Comparison of ENCODE assay signal across 16 cellular contexts in the genomic region with DNA sequence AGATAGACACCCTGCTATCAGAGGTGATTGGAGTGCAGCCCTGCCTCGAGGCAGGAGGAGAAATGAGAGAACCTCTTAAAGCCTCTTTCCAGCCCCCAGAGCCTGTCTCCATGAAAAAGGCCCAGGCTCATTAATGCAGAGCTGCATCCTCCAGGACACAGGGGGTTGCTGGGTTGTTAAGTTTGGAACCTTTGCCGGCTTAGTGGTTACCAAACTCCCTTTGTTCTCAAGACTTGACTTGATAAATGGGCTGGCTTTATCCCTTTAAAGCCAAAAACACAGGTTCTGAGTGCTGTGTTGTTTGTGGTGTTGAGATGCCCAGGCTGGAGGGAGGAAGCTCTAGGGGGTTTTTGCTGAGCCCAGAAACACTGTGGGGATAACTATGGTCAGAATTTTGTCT.
DNase-seq lines count a peak whose midpoint lies in the region; ATAC-seq and TF ChIP-seq lines count a peak whose summit lies in the region.
"Had no signal": no experiment of that assay in that cellular context is flagged by ENCODE, and none has a peak within 500 bp of the region (broad histone marks: within the 10 kb centered on the region; RNA-seq: fewer than 3 reads in every experiment).

No MANE protein-coding gene starts in this region.

- H4K20me1 ChIP-seq in hepatocyte (ENCODE audit: insufficient read depth, poor library complexity, severe bottlenecking): no peaks in the 10 kb centered on the region

- H3K4me1 ChIP-seq in right atrium auricular region: peaks cover 0 to 51% of the 10 kb centered on the region in 2 donors
- H3K4me1 ChIP-seq in vagina: peaks cover 52% of the 10 kb centered on the region
- peaks cover 25% of the 10 kb centered on the region for H3K4me1 ChIP-seq in hepatocyte (ENCODE audit: insufficient read depth)

- H3K9me3 ChIP-seq in right atrium auricular region (no peaks in the 10 kb centered on the region), vagina (no peaks in the 10 kb centered on the region), hepatocyte (ENCODE audit: low read depth) (no peaks in the 10 kb centered on the region)
- H3K9me3 ChIP-seq: BE2C had no signal

- H3K4me3 Mint-ChIP-seq in activated T-helper 17 cell treated with anti-CD3 and anti-CD28 coated beads, Interleukin-2, amount 50 U/mL, for 72 hours: peak overlapping the region; percentile 88
- H3K4me3 Mint-ChIP-seq in memory B cell: no peak overlapping the region
- H3K4me3 Mint-ChIP-seq: H9 had no signal

- H3K27me3 ChIP-seq in right atrium auricular region: no peaks in the 10 kb centered on the region
- H3K27me3 ChIP-seq in vagina: no peaks in the 10 kb centered on the region
- no peaks in the 10 kb centered on the region for H3K27me3 ChIP-seq in hepatocyte
- H3K27me3 ChIP-seq: BE2C had no signal

- DNase-seq in right atrium auricular region (ENCODE audit: low spot score): no peak
- no peak for DNase-seq in Right ventricle myocardium superior
- no peak for DNase-seq in memory B cell (ENCODE audit: low spot score in 2 of 2)
- DNase-seq in vagina (ENCODE audit: extremely low spot score in 2 of 2): no peak
- DNase-seq in GF-D8 (lab: John Stamatoyannopoulos, UW): no peak
- no peak for DNase-seq in NCI-H446 (lab: John Stamatoyannopoulos, UW)
- DNase-seq in hepatocyte (ENCODE audit: low spot score): no peak
- DNase-seq: BE2C; H9; mammary epithelial cell; NCI-H1105; NCI-H510A treated with DMSO at 0.1 percent for 48 hours; RPMI8226; stimulated activated CD4-positive, alpha-beta T cell treated with anti-CD3 and anti-CD28 coated beads, Interleukin-1b, Interleukin-23, amount 100 ng/mL, for 48 hours had no signal

- H3K9me3 Mint-ChIP-seq in activated T-helper 17 cell treated with anti-CD3 and anti-CD28 coated beads, Interleukin-2, amount 50 U/mL, for 72 hours: no peaks in the 10 kb centered on the region
- H3K9me3 Mint-ChIP-seq in memory B cell: no peaks in the 10 kb centered on the region
- H3K9me3 Mint-ChIP-seq: H9 had no signal

- no peak for TF ChIP-seq CTCF in right atrium auricular region (IDR thresholded peaks at IDR 0.05)
- no peak for TF ChIP-seq CTCF in vagina (IDR thresholded peaks at IDR 0.05)
- TF ChIP-seq CTCF in hepatocyte (IDR thresholded peaks at IDR 0.05; ENCODE audit: poor library complexity): no peak

- H3K27ac ChIP-seq in right atrium auricular region: peak overlapping the region; percentile 13 to 46
- peak overlapping the region; percentile 21 for H3K27ac ChIP-seq in vagina
- no peak overlapping the region for H3K27ac ChIP-seq in hepatocyte

- H3K79me2 ChIP-seq in hepatocyte: no peaks in the 10 kb centered on the region

- no peaks in the 10 kb centered on the region for H3K9me2 ChIP-seq in hepatocyte (replicated peaks; ENCODE audit: insufficient read depth)

- ATAC-seq in Right ventricle myocardium superior (ENCODE audit: poor library complexity) (no peak), memory B cell (ENCODE audit: low read depth) (no peak)
- ATAC-seq in activated T-helper 17 cell treated with anti-CD3 and anti-CD28 coated beads, Interleukin-2, amount 50 U/mL, for 72 hours (replicated peaks): no peak

- H3K36me3 ChIP-seq in right atrium auricular region: no peaks in the 10 kb centered on the region
- no peaks in the 10 kb centered on the region for H3K36me3 ChIP-seq in vagina
- no peaks in the 10 kb centered on the region for H3K36me3 ChIP-seq in hepatocyte (replicated peaks; ENCODE audit: insufficient read depth, low read depth)
- H3K36me3 ChIP-seq: BE2C had no signal

- no peak for TF ChIP-seq POLR2A in vagina (IDR thresholded peaks at IDR 0.05)

- WGBS in hepatocyte (ENCODE audit: low lambda C conversion rate, missing lambda C conversion rate): 15% methylated on average over 2 of the region's 2 CpGs

- no peak overlapping the region for H3K4me3 ChIP-seq in right atrium auricular region
- no peak overlapping the region for H3K4me3 ChIP-seq in vagina
- no peak overlapping the region for H3K4me3 ChIP-seq in hepatocyte

- no peak overlapping the region for H2AFZ ChIP-seq in hepatocyte

- intact Hi-C loops in Right ventricle myocardium superior (cut with DNase I) (no loop called here), vagina (cut with DNase I) (no loop called here)

- H3K27me3 Mint-ChIP-seq in activated T-helper 17 cell treated with anti-CD3 and anti-CD28 coated beads, Interleukin-2, amount 50 U/mL, for 72 hours: no peaks in the 10 kb centered on the region
- H3K27me3 Mint-ChIP-seq in memory B cell: no peaks in the 10 kb centered on the region
- H3K27me3 Mint-ChIP-seq: progenitor cell of endocrine pancreas had no signal

- peak overlapping the region; percentile 88 for H3K27ac Mint-ChIP-seq in activated T-helper 17 cell treated with anti-CD3 and anti-CD28 coated beads, Interleukin-2, amount 50 U/mL, for 72 hours
- peak overlapping the region; percentile 74 for H3K27ac Mint-ChIP-seq in memory B cell
- H3K27ac Mint-ChIP-seq: progenitor cell of endocrine pancreas had no signal

- peaks cover 100% of the 10 kb centered on the region for H3K36me3 Mint-ChIP-seq in activated T-helper 17 cell treated with anti-CD3 and anti-CD28 coated beads, Interleukin-2, amount 50 U/mL, for 72 hours (ENCODE audit: low read depth)
- H3K36me3 Mint-ChIP-seq in memory B cell: no peaks in the 10 kb centered on the region

- no peak overlapping the region for H3K4me2 ChIP-seq in hepatocyte

- H3K4me1 Mint-ChIP-seq in activated T-helper 17 cell treated with anti-CD3 and anti-CD28 coated beads, Interleukin-2, amount 50 U/mL, for 72 hours: peaks cover 42% of the 10 kb centered on the region
- H3K4me1 Mint-ChIP-seq in memory B cell: peaks cover 60% of the 10 kb centered on the region
